ENCODE assay signal across 8 cellular contexts in the genomic region with DNA sequence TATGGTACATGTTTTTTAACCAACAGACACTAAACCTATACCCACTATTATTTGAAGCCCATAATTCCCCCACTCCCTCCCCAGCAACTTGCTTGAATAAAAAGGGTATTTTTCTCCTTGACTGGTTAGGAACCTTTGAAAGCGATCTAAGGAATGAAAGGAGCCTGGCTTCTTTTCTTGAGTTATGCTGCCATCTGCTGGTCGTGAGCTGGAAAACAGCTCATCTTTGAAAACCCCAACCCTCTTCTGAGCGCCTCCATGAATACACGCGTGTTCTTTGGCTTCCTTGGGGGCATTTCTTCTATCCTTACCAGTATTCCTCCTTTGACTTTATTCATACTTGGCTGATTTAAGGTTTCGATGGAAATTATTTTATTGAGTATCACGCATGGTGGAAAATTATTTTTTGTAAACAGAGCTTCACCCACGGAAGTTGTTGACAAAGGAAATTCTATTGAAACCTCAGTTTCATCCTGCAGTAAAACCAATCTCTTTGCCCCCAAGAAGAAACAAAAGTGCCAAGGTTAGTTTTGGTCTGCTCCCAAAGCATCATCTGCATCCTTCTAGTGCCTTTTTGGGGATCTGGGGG.
A peak's percentile ranks its signal among the peaks of the same experiment; 100 is the strongest.
DNase-seq lines count a peak whose midpoint lies in the region; ATAC-seq lines count a peak whose summit lies in the region.

No MANE protein-coding gene starts in this region.

- H3K27me3 Mint-ChIP-seq in activated CD4-positive, alpha-beta T cell treated with anti-CD3 and anti-CD28 coated beads, Interleukin-2, amount 10 ng/mL, durations not matched to agents 7 days and 5 days: peaks cover 37% of the 10 kb centered on the region

- H3K4me1 Mint-ChIP-seq in activated CD4-positive, alpha-beta T cell treated with anti-CD3 and anti-CD28 coated beads, Interleukin-2, amount 10 ng/mL, durations not matched to agents 7 days and 5 days: peaks cover 7% of the 10 kb centered on the region

- H3K4me3 Mint-ChIP-seq in activated CD4-positive, alpha-beta T cell treated with anti-CD3 and anti-CD28 coated beads, Interleukin-2, amount 10 ng/mL, durations not matched to agents 7 days and 5 days: peak overlapping the region; percentile 3

- H3K9me3 Mint-ChIP-seq in activated CD4-positive, alpha-beta T cell treated with anti-CD3 and anti-CD28 coated beads, Interleukin-2, amount 10 ng/mL, durations not matched to agents 7 days and 5 days: peaks cover 4% of the 10 kb centered on the region

- POLR2A ChIA-PET in activated CD4-positive, alpha-beta T cell treated with anti-CD3 and anti-CD28 coated beads, Interleukin-2, amount 10 ng/mL, durations not matched to agents 7 days and 5 days (lab: Charles Lee): interaction anchor here (0.6 kb wide), 1 partner anchor 13 kb away, joined by 3 read pairs; no protein-coding TSS in a partner anchor

- H3K36me3 Mint-ChIP-seq in activated CD4-positive, alpha-beta T cell treated with anti-CD3 and anti-CD28 coated beads, Interleukin-2, amount 10 ng/mL, durations not matched to agents 7 days and 5 days (ENCODE audit: low read depth): no peaks in the 10 kb centered on the region

- DNase-seq in DMS79 (lab: John Stamatoyannopoulos, UW): peak; percentile 9
- peak; percentile 56 for DNase-seq in NCI-H460 (ENCODE audit: extremely low read depth, low read depth)
- peak; percentile 69 for DNase-seq in activated CD4-positive, alpha-beta T cell treated with anti-CD3 and anti-CD28 coated beads, Interleukin-2, amount 10 ng/mL, durations not matched to agents 7 days and 5 days
- peak; percentile 28 to 57 for DNase-seq in dermis microvascular lymphatic vessel endothelial cell (ENCODE audit: low read depth in 2 of 2)
- peak; percentile 91 for DNase-seq in medulla oblongata (ENCODE audit: extremely low spot score)
- peak; percentile 44 for DNase-seq in stimulated activated CD8-positive, alpha-beta memory T cell treated with anti-CD3 and anti-CD28 coated beads, Interleukin-15, amount 100 ng/mL, for 1 hour (ENCODE audit: low read depth)
- no peak for DNase-seq in mesenteric fat pad (ENCODE audit: low spot score)

- ATAC-seq in HG02884 (IDR thresholded peaks at IDR 0.05; ENCODE audit: unreplicated experiment): peak; percentile 65

- no peak overlapping the region for H3K27ac Mint-ChIP-seq in activated CD4-positive, alpha-beta T cell treated with anti-CD3 and anti-CD28 coated beads, Interleukin-2, amount 10 ng/mL, durations not matched to agents 7 days and 5 days

- CTCF ChIA-PET in activated CD4-positive, alpha-beta T cell treated with anti-CD3 and anti-CD28 coated beads, Interleukin-2, amount 10 ng/mL, durations not matched to agents 7 days and 5 days (lab: Charles Lee): interaction anchor here (0.7 to 2.3 kb wide), 12 partner anchors 11 to 732 kb away, joined by 3 to 14 read pairs (median 3); a partner anchor contains a TSS
